15 cellular contexts compared by ENCODE assay signal in the genomic region with DNA sequence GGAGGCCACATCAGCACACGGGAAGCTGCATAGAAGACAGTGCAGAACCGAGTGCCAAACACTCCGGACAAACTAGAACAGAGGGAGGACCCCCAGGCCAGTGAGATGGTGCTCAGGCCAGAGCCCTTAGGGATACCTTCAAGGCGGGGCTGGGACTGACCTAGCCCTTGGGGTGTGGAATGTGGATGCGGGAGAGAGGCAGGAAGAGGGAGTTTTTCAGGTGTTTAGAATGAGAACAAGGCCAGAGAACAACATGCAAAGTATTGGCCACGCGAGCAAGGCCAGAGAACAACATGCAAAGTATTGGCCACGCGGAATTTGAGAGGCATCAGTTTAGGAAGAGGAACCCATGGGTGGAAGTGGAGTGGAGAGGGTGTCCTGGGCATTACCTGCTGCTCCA.
DNase-seq lines count a peak whose midpoint lies in the region; ATAC-seq and TF ChIP-seq lines count a peak whose summit lies in the region.
"Had no signal": no experiment of that assay in that cellular context is flagged by ENCODE, and none has a peak within 500 bp of the region (broad histone marks: within the 10 kb centered on the region; RNA-seq: fewer than 3 reads in every experiment).

No MANE protein-coding gene starts in this region.

- H3K4me1 Mint-ChIP-seq in CD4-positive, alpha-beta memory T cell = peaks cover 25 to 40% (median 32%) of the 10 kb centered on the region in 4 donors
- H3K4me1 Mint-ChIP-seq in activated naive CD8-positive, alpha-beta T cell treated with anti-CD3 and anti-CD28 coated beads, Interleukin-2, amount 50 U/mL, for 24 hours = peaks cover 56% of the 10 kb centered on the region
- H3K4me1 Mint-ChIP-seq in natural killer cell = peaks cover 45 to 58% of the 10 kb centered on the region in 2 donors

- no peaks in the 10 kb centered on the region for H3K9me3 Mint-ChIP-seq in CD4-positive, alpha-beta memory T cell
- H3K9me3 Mint-ChIP-seq in activated naive CD8-positive, alpha-beta T cell treated with anti-CD3 and anti-CD28 coated beads, Interleukin-2, amount 50 U/mL, for 24 hours = no peaks in the 10 kb centered on the region
- H3K9me3 Mint-ChIP-seq in natural killer cell = no peaks in the 10 kb centered on the region

- H3K27me3 ChIP-seq in CD4-positive, alpha-beta memory T cell (ENCODE audit: insufficient read depth, low read length) = no peaks in the 10 kb centered on the region

- no peak for DNase-seq in CD4-positive, alpha-beta memory T cell
- DNase-seq in ELF-1 (ENCODE audit: low read depth, low spot score) = peak; percentile 24
- DNase-seq in activated naive CD8-positive, alpha-beta T cell treated with anti-CD3 and anti-CD28 coated beads, Interleukin-2, amount 50 U/mL, for 24 hours = no peak
- no peak for DNase-seq in natural killer cell
- DNase-seq in left colon = no peak
- no peak for DNase-seq in HT-29 (ENCODE audit: low spot score)
- DNase-seq: Caco-2, GDM1, GOT3, KG1, NCI-H1092, NCI-H226, OCI-M1 had no signal

- peaks cover 21% of the 10 kb centered on the region for H3K4me1 ChIP-seq in CD4-positive, alpha-beta memory T cell (ENCODE audit: insufficient read depth, low read length)

- no peaks in the 10 kb centered on the region for H3K9me3 ChIP-seq in CD4-positive, alpha-beta memory T cell (ENCODE audit: control insufficient read depth in 1 of 2, low read length in 2 of 2)
- H3K9me3 ChIP-seq: Caco-2 had no signal

- H3K4me3 ChIP-seq in CD4-positive, alpha-beta memory T cell (ENCODE audit: low read length in 2 of 2) = no peak overlapping the region

- peak overlapping the region in 4 of 7 donors; percentile 2 to 55 (median 52) for H3K27ac Mint-ChIP-seq in CD4-positive, alpha-beta memory T cell
- H3K27ac Mint-ChIP-seq in activated naive CD8-positive, alpha-beta T cell treated with anti-CD3 and anti-CD28 coated beads, Interleukin-2, amount 50 U/mL, for 24 hours = peak overlapping the region; percentile 14
- H3K27ac Mint-ChIP-seq in natural killer cell = peak overlapping the region; percentile 47 to 82

- no peaks in the 10 kb centered on the region for H3K36me3 ChIP-seq in CD4-positive, alpha-beta memory T cell (ENCODE audit: insufficient read depth, low read length)

- intact Hi-C loops in CD4-positive, alpha-beta memory T cell (cut with micrococcal nuclease) = loop anchor here (5.0 kb wide), 1 partner anchor 103 kb away; a partner anchor contains a TSS
- intact Hi-C loops in natural killer cell (cut with micrococcal nuclease) (loop anchor here (5.0 kb wide), 2 partner anchors 67 to 363 kb away; a partner anchor contains a TSS), left colon (cut with DNase I, micrococcal nuclease) (no loop called here)

- no peak overlapping the region for H3K4me3 Mint-ChIP-seq in CD4-positive, alpha-beta memory T cell
- no peak overlapping the region for H3K4me3 Mint-ChIP-seq in activated naive CD8-positive, alpha-beta T cell treated with anti-CD3 and anti-CD28 coated beads, Interleukin-2, amount 50 U/mL, for 24 hours
- no peak overlapping the region for H3K4me3 Mint-ChIP-seq in natural killer cell

- ATAC-seq in activated naive CD8-positive, alpha-beta T cell treated with anti-CD3 and anti-CD28 coated beads, Interleukin-2, amount 50 U/mL, for 24 hours = no peak
- ATAC-seq in natural killer cell (no peak), left colon (no peak), HG03342 (IDR thresholded peaks at IDR 0.05; ENCODE audit: unreplicated experiment) (no peak)

- CTCF ChIA-PET in CD4-positive, alpha-beta memory T cell (lab: Charles Lee; ENCODE audit: partially characterized antibody) = interaction anchor here (0.8 to 1.2 kb wide), 2 partner anchors 10 to 11 kb away, joined by 3 read pairs; no protein-coding TSS in a partner anchor

- no peaks in the 10 kb centered on the region for H3K36me3 Mint-ChIP-seq in CD4-positive, alpha-beta memory T cell
- H3K36me3 Mint-ChIP-seq in activated naive CD8-positive, alpha-beta T cell treated with anti-CD3 and anti-CD28 coated beads, Interleukin-2, amount 50 U/mL, for 24 hours (ENCODE audit: low read depth) = no peaks in the 10 kb centered on the region
- no peaks in the 10 kb centered on the region for H3K36me3 Mint-ChIP-seq in natural killer cell

- no peaks in the 10 kb centered on the region for H3K27me3 Mint-ChIP-seq in CD4-positive, alpha-beta memory T cell
- no peaks in the 10 kb centered on the region for H3K27me3 Mint-ChIP-seq in activated naive CD8-positive, alpha-beta T cell treated with anti-CD3 and anti-CD28 coated beads, Interleukin-2, amount 50 U/mL, for 24 hours
- no peaks in the 10 kb centered on the region for H3K27me3 Mint-ChIP-seq in natural killer cell (ENCODE audit: low read depth in 2 of 2)

- no peak for TF ChIP-seq CTCF in natural killer cell (IDR thresholded peaks at IDR 0.05)

- H3K27ac ChIP-seq in CD4-positive, alpha-beta memory T cell (ENCODE audit: low read depth, low read length) = no peak overlapping the region
- H3K27ac ChIP-seq: HL-60 had no signal

- POLR2A ChIA-PET in CD4-positive, alpha-beta memory T cell (lab: Charles Lee; ENCODE audit: partially characterized antibody) = no interaction called here

Comparison
In these comparisons a context has a peak if more than half of its experiments do, and no peak if none do; other contexts are left out.
1. H3K27ac Mint-ChIP-seq: peak in every context shown above with its lines; median percentile 64 in natural killer cell; 52 in CD4-positive, alpha-beta memory T cell; 14 in activated naive CD8-positive, alpha-beta T cell treated with anti-CD3 and anti-CD28 coated beads, Interleukin-2, amount 50 U/mL, for 24 hours.
2. intact Hi-C loops: an anchor here in CD4-positive, alpha-beta memory T cell (5.0 kb wide) and natural killer cell (5.0 kb wide); none called in left colon.